Comparison of ENCODE assay signal across 8 cellular contexts in genomic region chr1:161037661-161038522, GRCh38. TPM values are rescaled to one million over a fixed set of nuclear protein-coding genes. Genes with fewer than 3 reads are reported as not detected.
DNase-seq lines count a peak whose midpoint lies in the region; ATAC-seq, FAIRE-seq and TF ChIP-seq lines count a peak whose summit lies in the region.

No MANE protein-coding gene starts in this region.

- no peaks in the 10 kb centered on the region for H3K9me3 ChIP-seq in right lobe of liver
- no peaks in the 10 kb centered on the region for H3K9me3 ChIP-seq in tibial nerve

- H3K27me3 Mint-ChIP-seq in activated CD4-positive, alpha-beta T cell treated with anti-CD3 and anti-CD28 coated beads, Interleukin-2, amount 10 ng/mL, durations not matched to agents 7 days and 5 days, result no peaks in the 10 kb centered on the region

- POLR2A ChIA-PET in activated CD4-positive, alpha-beta T cell treated with anti-CD3 and anti-CD28 coated beads, Interleukin-2, amount 10 ng/mL, durations not matched to agents 7 days and 5 days (lab: Charles Lee), result interaction anchor here (0.8 kb wide), 1 partner anchor 16 kb away, joined by 3 read pairs; no protein-coding TSS in a partner anchor

- peaks cover 41% of the 10 kb centered on the region for H3K36me3 Mint-ChIP-seq in activated CD4-positive, alpha-beta T cell treated with anti-CD3 and anti-CD28 coated beads, Interleukin-2, amount 10 ng/mL, durations not matched to agents 7 days and 5 days (ENCODE audit: low read depth)

- no peak for FAIRE-seq in RCC 7860 (lab: Jason Lieb, UNC)

- TF ChIP-seq EP300 in tibial nerve (IDR thresholded peaks at IDR 0.05), result no peak

- in situ Hi-C loops in astrocyte of the spinal cord (cut with HindIII; ENCODE audit: low sequenced_read_pairs), result loop anchor here (25.0 kb wide), 1 partner anchor 99 kb away; the partner anchor contains the start of gene DEDD

- H3K4me3 ChIP-seq in astrocyte of the spinal cord (ENCODE audit: low read depth, low read length), result peak overlapping the region; percentile 39
- peak overlapping the region; percentile 58 to 80 (median 72) for H3K4me3 ChIP-seq in right lobe of liver
- H3K4me3 ChIP-seq in tibial nerve, result peak overlapping the region in 3 of 4 donors; percentile 35 to 66 (median 58)

- H3K27ac ChIP-seq in right lobe of liver (peak overlapping the region in 2 of 3 donors; percentile 36 to 53), tibial nerve (peak overlapping the region in 2 of 4 donors; percentile 64 to 73)

- no peak for TF ChIP-seq CTCF in astrocyte of the spinal cord (IDR thresholded peaks at IDR 0.05; ENCODE audit: low read depth, low read length)
- TF ChIP-seq CTCF in right lobe of liver (IDR thresholded peaks at IDR 0.05), result no peak
- TF ChIP-seq CTCF in tibial nerve (IDR thresholded peaks at IDR 0.05), result no peak

- H3K9me3 Mint-ChIP-seq in activated CD4-positive, alpha-beta T cell treated with anti-CD3 and anti-CD28 coated beads, Interleukin-2, amount 10 ng/mL, durations not matched to agents 7 days and 5 days, result no peaks in the 10 kb centered on the region

- ATAC-seq in right lobe of liver, result no peak
- ATAC-seq in GM21528 (IDR thresholded peaks at IDR 0.05; ENCODE audit: low FRiP score, unreplicated experiment), result no peak

- peak overlapping the region; percentile 60 for H3K27ac Mint-ChIP-seq in activated CD4-positive, alpha-beta T cell treated with anti-CD3 and anti-CD28 coated beads, Interleukin-2, amount 10 ng/mL, durations not matched to agents 7 days and 5 days

- H3K27me3 ChIP-seq in right lobe of liver (no peaks in the 10 kb centered on the region), tibial nerve (no peaks in the 10 kb centered on the region)

- H3K4me1 Mint-ChIP-seq in activated CD4-positive, alpha-beta T cell treated with anti-CD3 and anti-CD28 coated beads, Interleukin-2, amount 10 ng/mL, durations not matched to agents 7 days and 5 days, result peaks cover 42% of the 10 kb centered on the region

- intact Hi-C loops in right lobe of liver (cut with DNase I), result no loop called here

- peak overlapping the region; percentile 81 for H3K4me3 Mint-ChIP-seq in activated CD4-positive, alpha-beta T cell treated with anti-CD3 and anti-CD28 coated beads, Interleukin-2, amount 10 ng/mL, durations not matched to agents 7 days and 5 days

- TF ChIP-seq POLR2A in right lobe of liver (IDR thresholded peaks at IDR 0.05) (no peak), tibial nerve (IDR thresholded peaks at IDR 0.05) (no peak)

- H3K36me3 ChIP-seq in right lobe of liver (peaks cover 6 to 36% (median 21%) of the 10 kb centered on the region in 4 donors), tibial nerve (peaks cover 9 to 38% (median 24%) of the 10 kb centered on the region in 3 donors)

- 55% methylated on average over 6 of the region's 21 CpGs for WGBS in right lobe of liver (ENCODE audit: insufficient coverage, low coverage, low lambda C conversion rate, missing lambda C conversion rate)
- 58 to 64% methylated on average over 19 to 21 of the region's 21 CpGs for WGBS in tibial nerve, 2 donors

- peaks cover 0 to 23% (median 6%) of the 10 kb centered on the region in 4 donors for H3K4me1 ChIP-seq in right lobe of liver
- peaks cover 0 to 24% (median 5%) of the 10 kb centered on the region in 4 donors for H3K4me1 ChIP-seq in tibial nerve

- CTCF ChIA-PET in activated CD4-positive, alpha-beta T cell treated with anti-CD3 and anti-CD28 coated beads, Interleukin-2, amount 10 ng/mL, durations not matched to agents 7 days and 5 days (lab: Charles Lee), result interaction anchor here (1.0 to 5.4 kb wide), 9 partner anchors 9 to 97 kb away, joined by 3 to 36 read pairs (median 4); partner anchors contain the start of genes F11R, KLHDC9 and USF1

- no peak for DNase-seq in activated CD4-positive, alpha-beta T cell treated with anti-CD3 and anti-CD28 coated beads, Interleukin-2, amount 10 ng/mL, durations not matched to agents 7 days and 5 days
- DNase-seq in activated CD4-positive, alpha-beta T cell treated with anti-CD3 and anti-CD28 coated beads, Interleukin-2, amount 50 U/mL, for 4 hours, result no peak
- DNase-seq in astrocyte of the spinal cord (ENCODE audit: low read depth, low spot score) (no peak), right lobe of liver (no peak), tibial nerve (ENCODE audit: low spot score in 2 of 2) (no peak), RCC 7860 (ENCODE audit: low spot score) (no peak), DMS153 treated with DMSO at 0.1 percent for 48 hours (lab: John Stamatoyannopoulos, UW; ENCODE audit: unreplicated experiment) (no peak)

RNA-seq across cellular contexts. Expression of gene TSTD1, which starts 0.9 kb away (rescaled TPM):
- 10 to 100 TPM; 33.5 to 43.6 TPM for total RNA-seq in activated CD4-positive, alpha-beta T cell treated with anti-CD3 and anti-CD28 coated beads, Interleukin-2, amount 10 ng/mL, durations not matched to agents 7 days and 5 days
- 10 to 100 TPM; 16.3 to 60.8 (median 28.3) TPM for total RNA-seq in right lobe of liver
- 10 to 100 TPM; 15.7 to 46.9 (median 37.4) TPM for total RNA-seq in tibial nerve

RNA-seq across cellular contexts. Expression of gene USF1, which starts 7.9 kb away (rescaled TPM):
- 10 to 100 TPM; 78.0 to 81.2 TPM for total RNA-seq in activated CD4-positive, alpha-beta T cell treated with anti-CD3 and anti-CD28 coated beads, Interleukin-2, amount 10 ng/mL, durations not matched to agents 7 days and 5 days
- total RNA-seq in right lobe of liver, result 10 to 100 TPM; 25.5 to 34.3 (median 28.1) TPM
- total RNA-seq in tibial nerve, result 10 to 100 TPM; 59.4 to 66.1 (median 62.9) TPM

RNA-seq across cellular contexts. Expression of gene F11R, which starts 16.9 kb away (rescaled TPM):
- 10 to 100 TPM; 14.1 to 15.6 TPM for total RNA-seq in activated CD4-positive, alpha-beta T cell treated with anti-CD3 and anti-CD28 coated beads, Interleukin-2, amount 10 ng/mL, durations not matched to agents 7 days and 5 days
- total RNA-seq in right lobe of liver (100 to 1,000 TPM in 1 of 6 experiments, 10 to 100 TPM in 5; 48.3 to 119 (median 65.3) TPM), tibial nerve (10 to 100 TPM in 3 of 4 donors, 1 to 10 TPM in 1; 6.9 to 23.1 (median 14.9) TPM)

RNA-seq across cellular contexts. Expression of gene ARHGAP30, which starts 31.8 kb away (rescaled TPM):
- 100 to 1,000 TPM; 244 to 304 TPM for total RNA-seq in activated CD4-positive, alpha-beta T cell treated with anti-CD3 and anti-CD28 coated beads, Interleukin-2, amount 10 ng/mL, durations not matched to agents 7 days and 5 days
- total RNA-seq in right lobe of liver (1 to 10 TPM; 2.8 to 7.4 (median 3.6) TPM), tibial nerve (10 to 100 TPM in 2 of 4 donors, 1 to 10 TPM in 2; 6.1 to 14.1 (median 10.2) TPM)

RNA-seq across cellular contexts. Expression of gene NECTIN4, which starts 51.5 kb away (rescaled TPM):
- under 1 TPM in 1 of 2 experiments, not detected in 1; 0.15 TPM for total RNA-seq in activated CD4-positive, alpha-beta T cell treated with anti-CD3 and anti-CD28 coated beads, Interleukin-2, amount 10 ng/mL, durations not matched to agents 7 days and 5 days
- total RNA-seq in right lobe of liver (not detected), tibial nerve (not detected)
